In genomic region chr14:105015242-105015641, GRCh38 we compare ENCODE assay signal across 13 cellular contexts. TPM values are rescaled to one million over a fixed set of nuclear protein-coding genes. Genes with fewer than 3 reads are reported as not detected.
DNase-seq lines count a peak whose midpoint lies in the region; ATAC-seq and TF ChIP-seq lines count a peak whose summit lies in the region.
"Had no signal": no experiment of that assay in that cellular context is flagged by ENCODE, and none has a peak within 500 bp of the region (broad histone marks: within the 10 kb centered on the region; RNA-seq: fewer than 3 reads in every experiment).

No MANE protein-coding gene starts in this region.

- H3K4me3 ChIP-seq in OCI-LY3 (ENCODE audit: low read length) (no peak overlapping the region), neural progenitor cell (no peak overlapping the region)

- 0 out of 2 replicates have a peak overlapping the region, but pooled peaks have one; percentile 21 for H3K4me2 ChIP-seq in OCI-LY3 (ENCODE audit: low read length)
- H3K4me2 ChIP-seq in neural progenitor cell: peak overlapping the region; percentile 53

- no peak for TF ChIP-seq CTCF in OCI-LY3 (IDR thresholded peaks at IDR 0.05; ENCODE audit: low read depth, low read length)
- TF ChIP-seq CTCF in neural progenitor cell (IDR thresholded peaks at IDR 0.05): no peak

- H3K9me3 Mint-ChIP-seq in activated CD4-positive, alpha-beta T cell treated with anti-CD3 and anti-CD28 coated beads, Interleukin-2, amount 10 ng/mL, durations not matched to agents 24 days and 14 days: no peaks in the 10 kb centered on the region
- H3K9me3 Mint-ChIP-seq in dendritic cell treated with granulocyte-macrophage colony-stimulating factor and Interleukin-4, amounts not matched to agents 40 ng/mL and 50 ng/mL, for 4 days: no peaks in the 10 kb centered on the region
- H3K9me3 Mint-ChIP-seq in neural progenitor cell: no peaks in the 10 kb centered on the region

- no peaks in the 10 kb centered on the region for H3K27me3 ChIP-seq in OCI-LY3 (ENCODE audit: low read depth, low read length)
- H3K27me3 ChIP-seq in neural progenitor cell: no peaks in the 10 kb centered on the region

- no peak for DNase-seq in activated CD4-positive, alpha-beta T cell treated with anti-CD3 and anti-CD28 coated beads, Interleukin-2, amount 10 ng/mL, durations not matched to agents 24 days and 14 days
- DNase-seq in activated CD4-positive, alpha-beta T cell treated with anti-CD3 and anti-CD28 coated beads, Interleukin-2, amount 50 U/mL, for 4 hours: no peak
- no peak for DNase-seq in neural progenitor cell (ENCODE audit: low spot score)
- DNase-seq in NCI-H1694 (lab: John Stamatoyannopoulos, UW): no peak
- no peak for DNase-seq in occipital lobe (lab: John Stamatoyannopoulos, UW)
- DNase-seq: cerebellar nuclear complex; NCI-H1436 treated with DMSO at 0.1 percent for 48 hours; stimulated activated CD4-positive, alpha-beta T cell treated with anti-CD3 and anti-CD28 coated beads, Interleukin-2, amount 100 ng/mL, for 48 hours had no signal

- peaks cover 99% of the 10 kb centered on the region for H4K20me1 ChIP-seq in OCI-LY3 (ENCODE audit: insufficient read depth, low read length)
- H4K20me1 ChIP-seq in neural progenitor cell (ENCODE audit: low read depth): peaks cover 100% of the 10 kb centered on the region

- peaks cover 100% of the 10 kb centered on the region for H3K79me2 ChIP-seq in OCI-LY3 (ENCODE audit: low read length)
- peaks cover 100% of the 10 kb centered on the region for H3K79me2 ChIP-seq in neural progenitor cell (ENCODE audit: low read depth)

- no peaks in the 10 kb centered on the region for H3K9me3 ChIP-seq in OCI-LY3 (ENCODE audit: insufficient read depth, low read length)
- no peaks in the 10 kb centered on the region for H3K9me3 ChIP-seq in neural progenitor cell (ENCODE audit: low read depth)

- H3K36me3 Mint-ChIP-seq in activated CD4-positive, alpha-beta T cell treated with anti-CD3 and anti-CD28 coated beads, Interleukin-2, amount 10 ng/mL, durations not matched to agents 24 days and 14 days (ENCODE audit: low read depth): peaks cover 56% of the 10 kb centered on the region
- peaks cover 30% of the 10 kb centered on the region for H3K36me3 Mint-ChIP-seq in dendritic cell treated with granulocyte-macrophage colony-stimulating factor and Interleukin-4, amounts not matched to agents 40 ng/mL and 50 ng/mL, for 4 days (ENCODE audit: low read depth)
- H3K36me3 Mint-ChIP-seq in neural progenitor cell: peaks cover 23% of the 10 kb centered on the region

- no peaks in the 10 kb centered on the region for H3K27me3 Mint-ChIP-seq in activated CD4-positive, alpha-beta T cell treated with anti-CD3 and anti-CD28 coated beads, Interleukin-2, amount 10 ng/mL, durations not matched to agents 24 days and 14 days
- H3K27me3 Mint-ChIP-seq in dendritic cell treated with granulocyte-macrophage colony-stimulating factor and Interleukin-4, amounts not matched to agents 40 ng/mL and 50 ng/mL, for 4 days: no peaks in the 10 kb centered on the region
- H3K27me3 Mint-ChIP-seq in neural progenitor cell (ENCODE audit: insufficient read depth, low read depth): peaks cover 11% of the 10 kb centered on the region

- peak overlapping the region; percentile 21 for H3K27ac Mint-ChIP-seq in activated CD4-positive, alpha-beta T cell treated with anti-CD3 and anti-CD28 coated beads, Interleukin-2, amount 10 ng/mL, durations not matched to agents 24 days and 14 days
- peak overlapping the region; percentile 53 for H3K27ac Mint-ChIP-seq in dendritic cell treated with granulocyte-macrophage colony-stimulating factor and Interleukin-4, amounts not matched to agents 40 ng/mL and 50 ng/mL, for 4 days
- peak overlapping the region; percentile 1 for H3K27ac Mint-ChIP-seq in neural progenitor cell

- peak overlapping the region; percentile 30 for H3K4me3 Mint-ChIP-seq in activated CD4-positive, alpha-beta T cell treated with anti-CD3 and anti-CD28 coated beads, Interleukin-2, amount 10 ng/mL, durations not matched to agents 24 days and 14 days
- no peak overlapping the region for H3K4me3 Mint-ChIP-seq in dendritic cell treated with granulocyte-macrophage colony-stimulating factor and Interleukin-4, amounts not matched to agents 40 ng/mL and 50 ng/mL, for 4 days
- no peak overlapping the region for H3K4me3 Mint-ChIP-seq in neural progenitor cell

- peaks cover 59% of the 10 kb centered on the region for H3K4me1 Mint-ChIP-seq in activated CD4-positive, alpha-beta T cell treated with anti-CD3 and anti-CD28 coated beads, Interleukin-2, amount 10 ng/mL, durations not matched to agents 24 days and 14 days
- H3K4me1 Mint-ChIP-seq in dendritic cell treated with granulocyte-macrophage colony-stimulating factor and Interleukin-4, amounts not matched to agents 40 ng/mL and 50 ng/mL, for 4 days (ENCODE audit: low read depth): peaks cover 72% of the 10 kb centered on the region
- H3K4me1 Mint-ChIP-seq in neural progenitor cell: peaks cover 68% of the 10 kb centered on the region

- no peak overlapping the region for H3K27ac ChIP-seq in OCI-LY3 (ENCODE audit: low read length)
- H3K27ac ChIP-seq in neural progenitor cell: peak overlapping the region; percentile 38

- intact Hi-C loops in activated CD4-positive, alpha-beta T cell treated with anti-CD3 and anti-CD28 coated beads, Interleukin-2, amount 10 ng/mL, durations not matched to agents 24 days and 14 days (cut with micrococcal nuclease): no loop called here
- intact Hi-C loops in dendritic cell treated with granulocyte-macrophage colony-stimulating factor and Interleukin-4, amounts not matched to agents 40 ng/mL and 50 ng/mL, for 4 days (cut with micrococcal nuclease): no loop called here

- ATAC-seq in HG02623 (IDR thresholded peaks at IDR 0.05; ENCODE audit: unreplicated experiment): no peak

- H3K9ac ChIP-seq in OCI-LY3 (ENCODE audit: low read length) (no peak overlapping the region), neural progenitor cell (peak overlapping the region; percentile 17)

- H3K36me3 ChIP-seq in OCI-LY3 (replicated peaks; ENCODE audit: low read depth, low read length) (peaks cover 68% of the 10 kb centered on the region), neural progenitor cell (no peaks in the 10 kb centered on the region)

- no peak overlapping the region for H2AFZ ChIP-seq in OCI-LY3 (ENCODE audit: low read depth, low read length)
- no peak overlapping the region for H2AFZ ChIP-seq in neural progenitor cell (replicated peaks)

- H3K4me1 ChIP-seq in OCI-LY3 (ENCODE audit: low read length): peaks cover 52% of the 10 kb centered on the region
- peaks cover 42% of the 10 kb centered on the region for H3K4me1 ChIP-seq in neural progenitor cell

- peaks cover 42% of the 10 kb centered on the region for H3F3A ChIP-seq in neural progenitor cell (ENCODE audit: low read depth)

RNA-seq across cellular contexts. Expression of gene CDCA4, which starts 5.6 kb away (rescaled TPM):
- 64.6 and 66.3 TPM in 2 replicates for total RNA-seq in activated CD4-positive, alpha-beta T cell treated with anti-CD3 and anti-CD28 coated beads, Interleukin-2, amount 10 ng/mL, durations not matched to agents 24 days and 14 days
- total RNA-seq in neural progenitor cell (ENCODE audit: low replicate concordance): 56.6 and 102 TPM in 2 replicates
- total RNA-seq in occipital lobe: 11.1 TPM

RNA-seq across cellular contexts. Expression of gene CLBA1, which starts 29.7 kb away (rescaled TPM):
- total RNA-seq in activated CD4-positive, alpha-beta T cell treated with anti-CD3 and anti-CD28 coated beads, Interleukin-2, amount 10 ng/mL, durations not matched to agents 24 days and 14 days: 2.4 and 2.5 TPM in 2 replicates
- total RNA-seq in neural progenitor cell (ENCODE audit: low replicate concordance): 8.5 and 10.8 TPM in 2 replicates
- total RNA-seq in occipital lobe: 10.1 TPM

RNA-seq across cellular contexts. Expression of gene AHNAK2, which starts 37.1 kb away (rescaled TPM):
- 0.02 TPM in 2 replicates for total RNA-seq in activated CD4-positive, alpha-beta T cell treated with anti-CD3 and anti-CD28 coated beads, Interleukin-2, amount 10 ng/mL, durations not matched to agents 24 days and 14 days
- total RNA-seq in neural progenitor cell (ENCODE audit: low replicate concordance) (0.77 and 1.3 TPM in 2 replicates), occipital lobe (20.6 TPM)

RNA-seq across cellular contexts. Expression of gene GPR132, which starts 50.0 kb away (rescaled TPM):
- 25.8 and 31.5 TPM in 2 replicates for total RNA-seq in activated CD4-positive, alpha-beta T cell treated with anti-CD3 and anti-CD28 coated beads, Interleukin-2, amount 10 ng/mL, durations not matched to agents 24 days and 14 days
- 0.22 and 0.51 TPM in 2 replicates for total RNA-seq in neural progenitor cell (ENCODE audit: low replicate concordance)
- total RNA-seq in occipital lobe: 0.94 TPM
- total RNA-seq: A172, fibroblast of villous mesenchyme had no signal

Comparison
In these comparisons a context has a peak if more than half of its experiments do, and no peak if none do; other contexts are left out.
1. H3K27ac Mint-ChIP-seq: peak in every context shown above with its lines; median percentile 53 in dendritic cell treated with granulocyte-macrophage colony-stimulating factor and Interleukin-4, amounts not matched to agents 40 ng/mL and 50 ng/mL, for 4 days; 21 in activated CD4-positive, alpha-beta T cell treated with anti-CD3 and anti-CD28 coated beads, Interleukin-2, amount 10 ng/mL, durations not matched to agents 24 days and 14 days; 1 in neural progenitor cell.